ENCODE assay signal across 23 cellular contexts in genomic region chr6:105573138-105573537, GRCh38.
A peak's percentile ranks its signal among the peaks of the same experiment; 100 is the strongest.
DNase-seq lines count a peak whose midpoint lies in the region; FAIRE-seq and TF ChIP-seq lines count a peak whose summit lies in the region.
"Had no signal": no experiment of that assay in that cellular context is flagged by ENCODE, and none has a peak within 500 bp of the region (broad histone marks: within the 10 kb centered on the region; RNA-seq: fewer than 3 reads in every experiment).

No MANE protein-coding gene starts in this region.

- no peaks in the 10 kb centered on the region for H3K9me3 ChIP-seq in keratinocyte (ENCODE audit: control insufficient read depth, low read depth, low read length)
- H3K9me3 ChIP-seq in Karpas-422 (ENCODE audit: low read length): no peaks in the 10 kb centered on the region
- H3K9me3 ChIP-seq in PC-9 (ENCODE audit: insufficient read depth, low read depth): no peaks in the 10 kb centered on the region
- H3K9me3 ChIP-seq: A549, MG63, SJSA1 had no signal

- H3K4me2 ChIP-seq in keratinocyte (ENCODE audit: control insufficient read depth, extremely low read depth, insufficient read depth, low read depth, low read length): peak overlapping the region; percentile 19
- H3K4me2 ChIP-seq in Karpas-422 (ENCODE audit: low read depth, low read length, poor library complexity, severe bottlenecking): no peak overlapping the region
- H3K4me2 ChIP-seq in PC-9: no peak overlapping the region
- H3K4me2 ChIP-seq: A549, KMS-11 had no signal

- no peaks in the 10 kb centered on the region for H3K9me1 ChIP-seq in keratinocyte (ENCODE audit: control insufficient read depth, extremely low read depth, insufficient read depth, low read length)

- H3K36me3 ChIP-seq in keratinocyte (ENCODE audit: control insufficient read depth in 2 of 2, extremely low read depth in 1 of 2, insufficient read depth in 2 of 2, low read length in 2 of 2) (no peaks in the 10 kb centered on the region), Karpas-422 (ENCODE audit: insufficient read depth, low read length) (no peaks in the 10 kb centered on the region), PC-9 (ENCODE audit: low read depth) (no peaks in the 10 kb centered on the region)
- H3K36me3 ChIP-seq: MG63, SJSA1 had no signal

- dilution Hi-C loops in keratinocyte (cut with MboI; ENCODE audit: extremely low pct_ligation_motif_present, low sequenced_read_pairs): no loop called here

- no peak overlapping the region for H2AFZ ChIP-seq in keratinocyte (ENCODE audit: control insufficient read depth, low read length)
- no peak overlapping the region for H2AFZ ChIP-seq in Karpas-422 (ENCODE audit: low read length)
- H2AFZ ChIP-seq in PC-9: no peak overlapping the region

- CTCF ChIA-PET in PC-9 (lab: Charles Lee): no interaction called here

- no peaks in the 10 kb centered on the region for H4K20me1 ChIP-seq in keratinocyte (ENCODE audit: control insufficient read depth, extremely low read depth, insufficient read depth, low read length)
- H4K20me1 ChIP-seq in Karpas-422 (ENCODE audit: insufficient read depth, low read depth, low read length): no peaks in the 10 kb centered on the region
- no peaks in the 10 kb centered on the region for H4K20me1 ChIP-seq in PC-9 (ENCODE audit: insufficient read depth)

- no peak overlapping the region for H3K9ac ChIP-seq in keratinocyte (ENCODE audit: control insufficient read depth, extremely low read depth, insufficient read depth, low read length)
- H3K9ac ChIP-seq in Karpas-422 (ENCODE audit: low read length): no peak overlapping the region
- H3K9ac ChIP-seq: KMS-11 had no signal

- H3K4me1 ChIP-seq in keratinocyte (ENCODE audit: control insufficient read depth, extremely low read depth, insufficient read depth, low read length): peaks cover 10% of the 10 kb centered on the region
- H3K4me1 ChIP-seq in Karpas-422 (ENCODE audit: low read length): no peaks in the 10 kb centered on the region
- no peaks in the 10 kb centered on the region for H3K4me1 ChIP-seq in PC-9 (replicated peaks; ENCODE audit: insufficient read depth)
- H3K4me1 ChIP-seq: SJSA1 had no signal

- no TSS peak for BruUV-seq in PC-9 (replicated peaks; lab: Mats Ljungman, UMichigan)

- POLR2A ChIA-PET in PC-9 (lab: Charles Lee; ENCODE audit: unreplicated experiment): interaction anchor here (0.7 kb wide), 1 partner anchor 53 kb away, joined by 3 read pairs; no protein-coding TSS in a partner anchor

- intact Hi-C loops in PC-9 (cut with micrococcal nuclease; ENCODE audit: unreplicated experiment): no loop called here

- no peaks in the 10 kb centered on the region for H3F3A ChIP-seq in PC-9 (ENCODE audit: insufficient read depth, low read depth)

- FAIRE-seq in endometrium (lab: Jason Lieb, UNC) (peak; percentile 31), keratinocyte (lab: Jason Lieb, UNC) (no peak)
- FAIRE-seq: A549, GM12892, H1, RCC 7860 had no signal

- H3K79me2 ChIP-seq in keratinocyte (ENCODE audit: control insufficient read depth, insufficient read depth, low read length): no peaks in the 10 kb centered on the region
- no peaks in the 10 kb centered on the region for H3K79me2 ChIP-seq in Karpas-422 (ENCODE audit: low read length)
- no peaks in the 10 kb centered on the region for H3K79me2 ChIP-seq in PC-9 (ENCODE audit: low read depth)

- no peak overlapping the region for H3K4me3 ChIP-seq in keratinocyte (ENCODE audit: control insufficient read depth in 2 of 3, extremely low read depth in 1 of 3, insufficient read depth in 2 of 3, low read depth in 1 of 3, low read length in 3 of 3)
- no peak overlapping the region for H3K4me3 ChIP-seq in Karpas-422 (ENCODE audit: low read length)
- no peak overlapping the region for H3K4me3 ChIP-seq in PC-9
- H3K4me3 ChIP-seq: A549, MG63, SJSA1 had no signal

- no peak for TF ChIP-seq CTCF in keratinocyte (optimal IDR thresholded peaks at IDR 0.05 in 1 of 3, IDR thresholded peaks at IDR 0.05 in 1 of 3, conservative IDR thresholded peaks at IDR 0.05 in 1 of 3; ENCODE audit: extremely low read depth in 1 of 3, insufficient read depth in 2 of 3, low read length in 3 of 3)
- no peak for TF ChIP-seq CTCF in PC-9 (conservative IDR thresholded peaks at IDR 0.05)

- DNase-seq in EL: peak; percentile 44
- peak; percentile 25 for DNase-seq in LHCN-M2 (ENCODE audit: low read depth)
- no peak for DNase-seq in keratinocyte (ENCODE audit: low read depth, low spot score)
- DNase-seq in T-helper 2 cell: no peak
- DNase-seq in NOMO-1 treated with DMSO at 0.1 percent for 48 hours (lab: John Stamatoyannopoulos, UW; ENCODE audit: unreplicated experiment): no peak
- DNase-seq in Karpas-422: no peak
- no peak for DNase-seq in PC-9
- DNase-seq: CD4-positive, CD25-positive, alpha-beta regulatory T cell; DMS79; IMR-90; MG63; NCI-H1417 treated with DMSO at 0.1 percent for 48 hours; NCI-H187; NCI-H446 treated with DMSO at 0.1 percent for 48 hours; NCI-H69; NK-92 treated with Interleukin-12 subunit alpha and Interleukin-12 subunit beta, amount 100 ng/mL, for 24 hours had no signal

- H3K9me2 ChIP-seq in Karpas-422 (replicated peaks; ENCODE audit: insufficient read depth, low read length): no peaks in the 10 kb centered on the region
- no peaks in the 10 kb centered on the region for H3K9me2 ChIP-seq in PC-9 (ENCODE audit: insufficient read depth)

- H3K27ac ChIP-seq in keratinocyte (ENCODE audit: control insufficient read depth, insufficient read depth, low read length): no peak overlapping the region
- no peak overlapping the region for H3K27ac ChIP-seq in Karpas-422 (ENCODE audit: low read length)
- no peak overlapping the region for H3K27ac ChIP-seq in PC-9
- H3K27ac ChIP-seq: KMS-11, SJSA1 had no signal

- no peaks in the 10 kb centered on the region for H3K27me3 ChIP-seq in keratinocyte (ENCODE audit: control insufficient read depth, extremely low read depth, insufficient read depth, low read length)
- H3K27me3 ChIP-seq in Karpas-422 (ENCODE audit: low read length): no peaks in the 10 kb centered on the region
- no peaks in the 10 kb centered on the region for H3K27me3 ChIP-seq in PC-9 (ENCODE audit: insufficient read depth, low read depth)
- H3K27me3 ChIP-seq: MG63, SJSA1 had no signal

Comparison
In these comparisons a context has a peak if more than half of its experiments do, and no peak if none do; other contexts are left out.
1. DNase-seq: peak in EL (single experiment) and LHCN-M2 (single experiment); none in keratinocyte (single experiment), T-helper 2 cell (0 of 5), NOMO-1 treated with DMSO at 0.1 percent for 48 hours (single experiment), Karpas-422 (single experiment) and PC-9 (0 of 2).